Comparison of ENCODE assay signal across 18 cellular contexts in genomic region chr3:44478606-44479094, GRCh38. TPM values are rescaled to one million over a fixed set of nuclear protein-coding genes. Genes with fewer than 3 reads are reported as not detected.
A peak's percentile ranks its signal among the peaks of the same experiment; 100 is the strongest.
DNase-seq lines count a peak whose midpoint lies in the region; ATAC-seq, FAIRE-seq and TF ChIP-seq lines count a peak whose summit lies in the region.
"Had no signal": no experiment of that assay in that cellular context is flagged by ENCODE, and none has a peak within 500 bp of the region (broad histone marks: within the 10 kb centered on the region; RNA-seq: fewer than 3 reads in every experiment).

No MANE protein-coding gene starts in this region.

- CTCF ChIA-PET in SK-N-SH (lab: Yijun Ruan, JAX) = no interaction called here

- no peak overlapping the region for H3K27ac ChIP-seq in SK-N-SH (ENCODE audit: low read depth in 2 of 2, low read length in 1 of 2)
- H3K27ac ChIP-seq in KMS-11 = no peak overlapping the region
- no peak overlapping the region for H3K27ac ChIP-seq in neural cell (ENCODE audit: low read length)
- H3K27ac ChIP-seq: upper lobe of right lung had no signal

- TF ChIP-seq EP300 in SK-N-SH (IDR thresholded peaks at IDR 0.05; ENCODE audit: borderline replicate concordance in 1 of 2, low read depth in 1 of 2, low read length in 1 of 2) (no peak), neural cell (conservative IDR thresholded peaks at IDR 0.05; ENCODE audit: poor library complexity, severe bottlenecking) (no peak)

- no peak for FAIRE-seq in GM12892 (lab: Jason Lieb, UNC)

- H3F3A ChIP-seq in SK-N-SH (replicated peaks; ENCODE audit: insufficient read depth) (peaks cover 4% of the 10 kb centered on the region), neural cell (ENCODE audit: insufficient read depth, low read length, poor library complexity, severe bottlenecking) (no peaks in the 10 kb centered on the region)

- H4K20me1 ChIP-seq in SK-N-SH (ENCODE audit: insufficient read depth) (no peaks in the 10 kb centered on the region), KMS-11 (ENCODE audit: insufficient read depth) (no peaks in the 10 kb centered on the region), neural cell (ENCODE audit: insufficient read depth) (no peaks in the 10 kb centered on the region)

- H3K4me1 ChIP-seq in SK-N-SH (ENCODE audit: control insufficient read depth in 1 of 2, insufficient read depth in 2 of 2, low read depth in 1 of 2, low read length in 1 of 2) = peaks cover 0 to 7% of the 10 kb centered on the region in 2 experiments; a peak in 2 of 4 replicates
- peaks cover 7% of the 10 kb centered on the region for H3K4me1 ChIP-seq in KMS-11 (ENCODE audit: low read depth, poor library complexity, severe bottlenecking)

- POLR2A ChIA-PET in SK-N-SH (lab: Yijun Ruan, JAX) = interaction anchor here (1.0 to 1.6 kb wide), 5 partner anchors 32 to 140 kb away, joined by 3 to 8 read pairs (median 5); partner anchors contain the start of genes TCAIM and ZKSCAN7

- H3K4me3 ChIP-seq in SK-N-SH (ENCODE audit: low read depth in 2 of 2, low read length in 1 of 2) (no peak overlapping the region), KMS-11 (IDR thresholded peaks at IDR 0.05; ENCODE audit: insufficient read depth, low read depth, low read length) (no peak overlapping the region), neural cell (ENCODE audit: low read length) (peak overlapping the region; percentile 75)

- TF ChIP-seq POLR2A in GM12892 (IDR thresholded peaks at IDR 0.05; ENCODE audit: low read depth, low read length) = no peak

- H3K4me2 ChIP-seq in SK-N-SH (no peak overlapping the region), KMS-11 (no peak overlapping the region), neural cell (ENCODE audit: low read length) (no peak overlapping the region)

- ATAC-seq in SK-N-SH treated with all-trans-retinoic acid at 6 μM for 48 hours = no peak
- ATAC-seq: T-helper 17 cell, upper lobe of right lung had no signal

- H3K79me2 ChIP-seq in SK-N-SH (ENCODE audit: insufficient read depth) (peaks cover 36% of the 10 kb centered on the region), KMS-11 (ENCODE audit: insufficient read depth, low read depth) (peaks cover 5% of the 10 kb centered on the region; the same call in 1 of the 2 replicates), neural cell (replicated peaks; ENCODE audit: insufficient read depth, low read length) (peaks cover 34% of the 10 kb centered on the region)

- DNase-seq in SK-N-SH (no peak), cerebellar cortex (ENCODE audit: low spot score) (peak; percentile 6), OCI-M1 (lab: John Stamatoyannopoulos, UW) (no peak), GM12892 (ENCODE audit: insufficient read length) (no peak), NCI-H226 (no peak)
- DNase-seq: 8988T; activated CD4-positive, alpha-beta T cell treated with anti-CD3 and anti-CD28 coated beads for 4 hours; activated T-cell treated with anti-CD3 and anti-CD28 coated beads, Interleukin-2, amount 50 U/mL, for 1 hour; cortex of kidney; mesenchymal stem cell; NCI-H1105; NCI-H2171 treated with DMSO at 0.1 percent for 48 hours; T-helper 17 cell; upper lobe of right lung had no signal

- WGBS in SK-N-SH (ENCODE audit: low lambda C conversion rate) = 100% methylated on average over 2 of the region's 2 CpGs

- H3K36me3 ChIP-seq in SK-N-SH (replicated peaks in 1 of 2; ENCODE audit: control insufficient read depth in 1 of 2, insufficient read depth in 2 of 2, low read length in 1 of 2) (no peaks in the 10 kb centered on the region), KMS-11 (ENCODE audit: insufficient read depth) (no peaks in the 10 kb centered on the region), neural cell (ENCODE audit: insufficient read depth, low read length) (no peaks in the 10 kb centered on the region)
- H3K36me3 ChIP-seq: HAP-1, upper lobe of right lung had no signal

- no peaks in the 10 kb centered on the region for H3K9me2 ChIP-seq in SK-N-SH
- no peaks in the 10 kb centered on the region for H3K9me2 ChIP-seq in neural cell (ENCODE audit: insufficient read depth, low read length)

- H3K9ac ChIP-seq in SK-N-SH = no peak overlapping the region
- H3K9ac ChIP-seq in KMS-11 = no peak overlapping the region
- H3K9ac ChIP-seq in neural cell (ENCODE audit: low read length) = no peak overlapping the region

- H3K27me3 ChIP-seq in SK-N-SH (ENCODE audit: insufficient read depth) = no peaks in the 10 kb centered on the region
- H3K27me3 ChIP-seq in KMS-11 (ENCODE audit: insufficient read depth, low read depth) = no peaks in the 10 kb centered on the region
- H3K27me3 ChIP-seq in neural cell (ENCODE audit: insufficient read depth, low read depth, low read length) = no peaks in the 10 kb centered on the region
- H3K27me3 ChIP-seq: upper lobe of right lung had no signal

- TF ChIP-seq RAD21 in SK-N-SH (IDR thresholded peaks at IDR 0.05; ENCODE audit: low read length) (no peak), neural cell (conservative IDR thresholded peaks at IDR 0.05) (no peak)

- H2AFZ ChIP-seq in SK-N-SH (ENCODE audit: low read depth) (peak overlapping the region; percentile 100; the same call in 1 of the 2 replicates), KMS-11 (ENCODE audit: low read depth) (peak overlapping the region; percentile 90; the same call in 1 of the 2 replicates), neural cell (ENCODE audit: low read depth, low read length) (no peak overlapping the region)

- H3K9me3 ChIP-seq in SK-N-SH (no peaks in the 10 kb centered on the region), neural cell (ENCODE audit: low read length) (no peaks in the 10 kb centered on the region)
- H3K9me3 ChIP-seq: HAP-1, upper lobe of right lung had no signal

- TF ChIP-seq CTCF in SK-N-SH (IDR thresholded peaks at IDR 0.05) = no peak
- TF ChIP-seq CTCF in KMS-11 (conservative IDR thresholded peaks at IDR 0.05; ENCODE audit: low read depth, low read length) = no peak
- no peak for TF ChIP-seq CTCF in neural cell (IDR thresholded peaks at IDR 0.05; ENCODE audit: poor library complexity, severe bottlenecking)

TF ChIP-seq in SK-N-SH, 30 proteins besides CTCF, POLR2A, EP300 and RAD21 (continues in another document):
- TF ChIP-seq ZBTB33 (IDR thresholded peaks at IDR 0.05; ENCODE audit: borderline replicate concordance, low read depth) (no peak), POLR2AphosphoS5 (IDR thresholded peaks at IDR 0.05; ENCODE audit: low read depth, low read length) (no peak)

TF ChIP-seq in SK-N-SH treated with all-trans-retinoic acid at 6 μM for 48 hours, 23 proteins besides CTCF, POLR2A, EP300 and RAD21 (continues in another document):
- TF ChIP-seq PPARA (CRISPR knock-in tag; IDR thresholded peaks at IDR 0.05; ENCODE audit: borderline replicate concordance) = no peak
- TF ChIP-seq, protein P1, sequence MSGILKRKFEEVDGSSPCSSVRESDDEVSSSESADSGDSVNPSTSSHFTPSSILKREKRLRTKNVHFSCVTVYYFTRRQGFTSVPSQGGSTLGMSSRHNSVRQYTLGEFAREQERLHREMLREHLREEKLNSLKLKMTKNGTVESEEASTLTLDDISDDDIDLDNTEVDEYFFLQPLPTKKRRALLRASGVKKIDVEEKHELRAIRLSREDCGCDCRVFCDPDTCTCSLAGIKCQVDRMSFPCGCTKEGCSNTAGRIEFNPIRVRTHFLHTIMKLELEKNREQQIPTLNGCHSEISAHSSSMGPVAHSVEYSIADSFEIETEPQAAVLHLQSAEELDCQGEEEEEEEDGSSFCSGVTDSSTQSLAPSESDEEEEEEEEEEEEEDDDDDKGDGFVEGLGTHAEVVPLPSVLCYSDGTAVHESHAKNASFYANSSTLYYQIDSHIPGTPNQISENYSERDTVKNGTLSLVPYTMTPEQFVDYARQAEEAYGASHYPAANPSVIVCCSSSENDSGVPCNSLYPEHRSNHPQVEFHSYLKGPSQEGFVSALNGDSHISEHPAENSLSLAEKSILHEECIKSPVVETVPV (CRISPR knock-in tag; IDR thresholded peaks at IDR 0.05) = no peak

TF ChIP-seq in neural cell, 6 proteins besides CTCF, POLR2A, EP300 and RAD21:
- TF ChIP-seq MXI1 (conservative IDR thresholded peaks at IDR 0.05; ENCODE audit: poor library complexity, severe bottlenecking) (no peak), POLR2AphosphoS5 (IDR thresholded peaks at IDR 0.05) (no peak), SMC3 (conservative IDR thresholded peaks at IDR 0.05; ENCODE audit: poor library complexity) (no peak), EZH2 (IDR thresholded peaks at IDR 0.05; ENCODE audit: borderline replicate concordance, insufficient read depth, low read length, poor library complexity, severe bottlenecking) (no peak)

RNA-seq across cellular contexts. Expression of gene ZNF445, which starts 1.2 kb away (rescaled TPM):
- 2.2 and 2.9 TPM in 2 replicates for polyA plus RNA-seq in SK-N-SH (2012; rRNA removed)
- polyA plus RNA-seq in SK-N-SH (2012; cell fraction: cytosol; rRNA removed) = 1.6 and 2.0 TPM in 2 replicates
- polyA plus RNA-seq in SK-N-SH (2012; cell fraction: nucleus; rRNA removed) = 6.2 and 8.1 TPM in 2 replicates
- polyA plus RNA-seq in neural cell = 15.8 and 19.0 TPM in 2 replicates
- 54.0 and 56.5 TPM in 2 replicates for polyA minus RNA-seq in neural cell
- 6.7 TPM for polyA plus RNA-seq in GM12892 (2012; ENCODE audit: missing spikeins)
